11 cellular contexts compared by ENCODE assay signal in the genomic region with DNA sequence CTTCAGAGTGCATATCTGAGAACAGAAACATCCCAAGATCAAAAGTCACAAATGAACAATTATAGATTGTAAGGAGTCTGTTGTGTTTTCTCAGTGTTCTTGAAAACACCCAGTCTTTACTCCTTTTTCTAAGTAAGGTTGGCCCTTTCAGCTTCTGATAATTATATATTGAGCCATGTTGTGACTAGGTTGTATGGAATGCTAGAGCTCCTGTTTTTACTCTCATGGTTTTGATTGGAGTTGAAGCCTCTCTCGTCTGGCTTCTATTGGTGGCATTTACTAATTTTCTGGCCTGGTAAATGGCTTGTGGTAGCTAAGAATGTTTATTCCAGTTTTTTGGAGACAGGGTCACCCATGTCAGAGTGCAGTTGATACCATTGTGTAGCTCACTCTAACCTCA.
DNase-seq lines count a peak whose midpoint lies in the region; ATAC-seq and TF ChIP-seq lines count a peak whose summit lies in the region.
"Had no signal": no experiment of that assay in that cellular context is flagged by ENCODE, and none has a peak within 500 bp of the region (broad histone marks: within the 10 kb centered on the region; RNA-seq: fewer than 3 reads in every experiment).

No MANE protein-coding gene starts in this region.

- H3K27me3 Mint-ChIP-seq in Caco-2 (ENCODE audit: insufficient read depth, unreplicated experiment), result no peaks in the 10 kb centered on the region

- no peaks in the 10 kb centered on the region for H3K4me1 Mint-ChIP-seq in Caco-2 (ENCODE audit: low read depth, unreplicated experiment)

- H3K9ac ChIP-seq in skeletal muscle satellite cell (ENCODE audit: low read depth, low read length), result peak overlapping the region; percentile 59

- peak; percentile 52 for ATAC-seq in foreskin keratinocyte
- no peak for ATAC-seq in HG03097 (IDR thresholded peaks at IDR 0.05; ENCODE audit: low FRiP score, unreplicated experiment)
- ATAC-seq: naive thymus-derived CD4-positive, alpha-beta T cell had no signal

- no TSS peak for BruUV-seq in Caco-2 (replicated peaks; lab: Mats Ljungman, UMichigan)

- H3K4me3 Mint-ChIP-seq in Caco-2 (ENCODE audit: unreplicated experiment), result no peak overlapping the region
- H3K4me3 Mint-ChIP-seq: naive thymus-derived CD4-positive, alpha-beta T cell had no signal

- 59 to 77% (median 74%) methylated on average over 1 of the region's 1 CpG for WGBS in adrenal gland, 4 donors

- H3K36me3 Mint-ChIP-seq in Caco-2 (ENCODE audit: insufficient read depth, unreplicated experiment), result no peaks in the 10 kb centered on the region

- no peak overlapping the region for H3K27ac Mint-ChIP-seq in Caco-2 (ENCODE audit: unreplicated experiment)
- H3K27ac Mint-ChIP-seq: naive thymus-derived CD4-positive, alpha-beta T cell had no signal

- H3K9me3 Mint-ChIP-seq in Caco-2 (ENCODE audit: unreplicated experiment), result no peaks in the 10 kb centered on the region
- H3K9me3 Mint-ChIP-seq: naive thymus-derived CD4-positive, alpha-beta T cell had no signal

- H3K27me3 ChIP-seq in adrenal gland (no peaks in the 10 kb centered on the region), foreskin keratinocyte (no peaks in the 10 kb centered on the region), skeletal muscle satellite cell (ENCODE audit: control insufficient read depth, insufficient read depth, low read length) (no peaks in the 10 kb centered on the region), Caco-2 (replicated peaks; ENCODE audit: control insufficient read depth, insufficient read depth, low read length) (no peaks in the 10 kb centered on the region)
- H3K27me3 ChIP-seq: heart left ventricle had no signal

- POLR2A ChIA-PET in Caco-2 (lab: Charles Lee), result no interaction called here

- H3K27ac ChIP-seq in adrenal gland, result peak overlapping the region; percentile 28 to 82 (median 57)
- peak overlapping the region; percentile 92 for H3K27ac ChIP-seq in foreskin keratinocyte

- H3K4me3 ChIP-seq in adrenal gland, result no peak overlapping the region
- no peak overlapping the region for H3K4me3 ChIP-seq in skeletal muscle satellite cell (ENCODE audit: low read length)
- H3K4me3 ChIP-seq in Caco-2 (ENCODE audit: low read depth, low read length), result no peak overlapping the region
- H3K4me3 ChIP-seq: heart left ventricle had no signal

- DNase-seq in EL, result peak; percentile 76
- DNase-seq in adrenal gland, result no peak
- peak in 1 of 2 donors; percentile 87 for DNase-seq in foreskin keratinocyte
- DNase-seq in dermis blood vessel endothelial cell, result no peak
- DNase-seq in stimulated activated naive CD4-positive, alpha-beta T cell treated with Interleukin-2 at 50 U/mL for 16 hours (lab: John Stamatoyannopoulos, UW), result no peak
- no peak for DNase-seq in Caco-2
- DNase-seq: heart left ventricle; naive thymus-derived CD4-positive, alpha-beta T cell; NCI-H69 had no signal

- peaks cover 48 to 64% of the 10 kb centered on the region in 2 donors for H3K4me1 ChIP-seq in adrenal gland (replicated peaks in 1 of 2)
- H3K4me1 ChIP-seq in foreskin keratinocyte, result peaks cover 67% of the 10 kb centered on the region
- H3K4me1 ChIP-seq in skeletal muscle satellite cell (ENCODE audit: control insufficient read depth, insufficient read depth, low read length), result peaks cover 50% of the 10 kb centered on the region
- peaks cover 21% of the 10 kb centered on the region for H3K4me1 ChIP-seq in Caco-2

- H3K9me3 ChIP-seq in adrenal gland (replicated peaks in 1 of 3), result no peaks in the 10 kb centered on the region
- H3K9me3 ChIP-seq in skeletal muscle satellite cell (replicated peaks; ENCODE audit: low read length), result no peaks in the 10 kb centered on the region
- no peaks in the 10 kb centered on the region for H3K9me3 ChIP-seq in Caco-2
- H3K9me3 ChIP-seq: heart left ventricle had no signal

- CTCF ChIA-PET in Caco-2 (lab: Charles Lee), result interaction anchor here (1.0 to 1.4 kb wide), 2 partner anchors 82 to 148 kb away, joined by 3 to 5 read pairs; no protein-coding TSS in a partner anchor

- no peak for TF ChIP-seq POLR2A in adrenal gland (IDR thresholded peaks at IDR 0.05)

- H3K36me3 ChIP-seq in adrenal gland (replicated peaks in 1 of 2), result no peaks in the 10 kb centered on the region
- H3K36me3 ChIP-seq in skeletal muscle satellite cell (ENCODE audit: insufficient read depth, low read length), result no peaks in the 10 kb centered on the region
- no peaks in the 10 kb centered on the region for H3K36me3 ChIP-seq in Caco-2 (ENCODE audit: control insufficient read depth, insufficient read depth, low read length)
- H3K36me3 ChIP-seq: heart left ventricle had no signal

- peak overlapping the region; percentile 58 for H3K4me2 ChIP-seq in skeletal muscle satellite cell (ENCODE audit: low read length)

- intact Hi-C loops in adrenal gland (cut with DNase I), result no loop called here
- intact Hi-C loops in Caco-2 (cut with micrococcal nuclease; ENCODE audit: unreplicated experiment), result no loop called here

- TF ChIP-seq CTCF in adrenal gland (IDR thresholded peaks at IDR 0.05) (no peak), foreskin keratinocyte (conservative IDR thresholded peaks at IDR 0.05) (no peak), Caco-2 (IDR thresholded peaks at IDR 0.05; ENCODE audit: insufficient read depth in 1 of 2, low read depth in 1 of 2, low read length in 1 of 2, severe bottlenecking in 1 of 2, unreplicated experiment in 1 of 2) (no peak)
